10 cellular contexts compared by ENCODE assay signal in the genomic region with DNA sequence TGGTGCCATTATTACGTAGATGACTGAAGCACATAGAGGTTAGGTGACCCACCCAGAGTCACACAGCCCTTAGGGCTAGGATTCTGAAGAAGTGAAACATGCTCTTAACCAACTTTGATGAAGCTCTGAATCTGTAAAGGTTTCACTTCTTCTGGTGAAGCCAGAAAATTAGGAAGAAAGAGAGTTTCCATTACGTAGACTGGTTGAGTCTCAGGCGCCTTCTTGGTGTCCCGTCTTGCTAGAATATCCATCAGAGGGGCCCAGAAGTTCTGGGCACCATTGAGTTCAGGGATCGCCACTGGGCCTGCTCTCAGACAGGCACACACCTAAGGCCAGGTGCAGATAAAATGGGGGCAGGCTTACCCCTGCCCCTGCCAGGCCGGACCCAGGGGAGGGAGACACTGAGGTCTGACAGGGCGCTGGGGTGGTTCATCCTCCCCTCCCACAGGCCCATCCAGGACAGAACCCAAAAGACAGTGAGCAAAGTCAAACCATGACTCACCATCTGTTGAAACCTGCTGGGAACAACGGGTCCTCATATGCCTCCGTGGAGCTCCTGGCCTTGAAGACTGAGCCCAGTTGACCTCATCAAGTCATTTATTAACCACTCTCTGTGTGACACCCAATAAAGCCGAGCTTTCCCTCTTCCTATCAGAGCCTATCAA. TPM values are rescaled to one million over a fixed set of nuclear protein-coding genes. Genes with fewer than 3 reads are reported as not detected.
DNase-seq lines count a peak whose midpoint lies in the region; ATAC-seq, FAIRE-seq and TF ChIP-seq lines count a peak whose summit lies in the region.
"Had no signal": no experiment of that assay in that cellular context is flagged by ENCODE, and none has a peak within 500 bp of the region (broad histone marks: within the 10 kb centered on the region; RNA-seq: fewer than 3 reads in every experiment).

No MANE protein-coding gene starts in this region.

- POLR2A ChIA-PET in naive thymus-derived CD4-positive, alpha-beta T cell (lab: Charles Lee) = no interaction called here

- ATAC-seq in GM18861 (IDR thresholded peaks at IDR 0.05; ENCODE audit: unreplicated experiment) = peak; percentile 85
- peak; percentile 84 for ATAC-seq in HG02588 (IDR thresholded peaks at IDR 0.05; ENCODE audit: unreplicated experiment)
- ATAC-seq in naive thymus-derived CD4-positive, alpha-beta T cell = peak; percentile 54
- no peak for ATAC-seq in GM23338

- FAIRE-seq in D721Med (lab: Jason Lieb, UNC) = no peak
- FAIRE-seq: endometrium had no signal

- no peaks in the 10 kb centered on the region for H3K36me3 Mint-ChIP-seq in naive thymus-derived CD4-positive, alpha-beta T cell
- H3K36me3 Mint-ChIP-seq in GM23338 (ENCODE audit: low read depth) = no peaks in the 10 kb centered on the region

- no peaks in the 10 kb centered on the region for H3K36me3 ChIP-seq in naive thymus-derived CD4-positive, alpha-beta T cell (ENCODE audit: control insufficient read depth in 2 of 3, insufficient read depth in 3 of 3, low read length in 3 of 3)
- H3K36me3 ChIP-seq in GM23338 (ENCODE audit: insufficient read depth) (no peaks in the 10 kb centered on the region), MG63 (no peaks in the 10 kb centered on the region)

- H3K27ac ChIP-seq in naive thymus-derived CD4-positive, alpha-beta T cell (ENCODE audit: low read depth, low read length) = no peak overlapping the region
- H3K27ac ChIP-seq in GM23338 (ENCODE audit: low read depth) = no peak overlapping the region

- no peak overlapping the region for H3K4me3 Mint-ChIP-seq in naive thymus-derived CD4-positive, alpha-beta T cell
- no peak overlapping the region for H3K4me3 Mint-ChIP-seq in GM23338

- no peak for TF ChIP-seq CTCF in GM23338 (conservative IDR thresholded peaks at IDR 0.05; ENCODE audit: low read depth in 2 of 2)
- no peak for TF ChIP-seq CTCF in D721Med (IDR thresholded peaks at IDR 0.05; ENCODE audit: insufficient read depth, missing control alignments)

- DNase-seq in LoVo (ENCODE audit: low spot score) (peak; percentile 11), GM23338 (ENCODE audit: low spot score) (no peak), D721Med (ENCODE audit: insufficient read length, low spot score) (no peak), MG63 (no peak)
- no peak for DNase-seq in naive thymus-derived CD4-positive, alpha-beta T cell
- DNase-seq in activated effector memory CD4-positive, alpha-beta T cell treated with Interleukin-2 at 50 U/mL for 16 hours = no peak
- DNase-seq: NCI-H345 had no signal

- no peaks in the 10 kb centered on the region for H3F3A ChIP-seq in GM23338 (replicated peaks; ENCODE audit: low read depth)

- no peak overlapping the region for H3K27ac Mint-ChIP-seq in naive thymus-derived CD4-positive, alpha-beta T cell
- no peak overlapping the region; the same call in 1 of the 2 replicates for H3K27ac Mint-ChIP-seq in GM23338

- H3K9me3 ChIP-seq in naive thymus-derived CD4-positive, alpha-beta T cell (ENCODE audit: control insufficient read depth in 2 of 3, low read length in 3 of 3) = no peaks in the 10 kb centered on the region
- no peaks in the 10 kb centered on the region for H3K9me3 ChIP-seq in MG63

- H3K9me3 Mint-ChIP-seq in naive thymus-derived CD4-positive, alpha-beta T cell = peaks cover 0 to 4% (median 0%) of the 10 kb centered on the region in 11 donors
- no peaks in the 10 kb centered on the region for H3K9me3 Mint-ChIP-seq in GM23338

- no peaks in the 10 kb centered on the region for H4K20me1 ChIP-seq in GM23338 (replicated peaks; ENCODE audit: insufficient read depth)

- H3K4me1 ChIP-seq in naive thymus-derived CD4-positive, alpha-beta T cell (ENCODE audit: control insufficient read depth in 2 of 2, insufficient read depth in 2 of 2, low read length in 2 of 2) = no peaks in the 10 kb centered on the region
- peaks cover 11% of the 10 kb centered on the region for H3K4me1 ChIP-seq in GM23338 (ENCODE audit: insufficient read depth)

- H3K79me2 ChIP-seq in GM23338 (replicated peaks; ENCODE audit: insufficient read depth) = no peaks in the 10 kb centered on the region

- H2AFZ ChIP-seq in GM23338 = no peak overlapping the region

- peaks cover 0 to 9% (median 1%) of the 10 kb centered on the region in 5 donors for H3K27me3 Mint-ChIP-seq in naive thymus-derived CD4-positive, alpha-beta T cell
- H3K27me3 Mint-ChIP-seq in GM23338 (ENCODE audit: insufficient read depth, low read depth, poor library complexity) = peaks cover 4% of the 10 kb centered on the region

- CTCF ChIA-PET in naive thymus-derived CD4-positive, alpha-beta T cell (lab: Charles Lee) = no interaction called here

- H3K4me3 ChIP-seq in naive thymus-derived CD4-positive, alpha-beta T cell (ENCODE audit: low read length) = no peak overlapping the region
- H3K4me3 ChIP-seq in GM23338 (no peak overlapping the region), MG63 (no peak overlapping the region)

- intact Hi-C loops in naive thymus-derived CD4-positive, alpha-beta T cell (cut with micrococcal nuclease) = no loop called here

- no peak overlapping the region for H3K4me2 ChIP-seq in GM23338

- peaks cover 0 to 3% (median 0%) of the 10 kb centered on the region in 7 donors for H3K4me1 Mint-ChIP-seq in naive thymus-derived CD4-positive, alpha-beta T cell
- H3K4me1 Mint-ChIP-seq in GM23338 = peaks cover 13% of the 10 kb centered on the region; the same call in 2 of the 3 replicates

- H3K27me3 ChIP-seq in naive thymus-derived CD4-positive, alpha-beta T cell (ENCODE audit: control insufficient read depth in 2 of 2, insufficient read depth in 2 of 2, low read length in 2 of 2) = no peaks in the 10 kb centered on the region
- H3K27me3 ChIP-seq in GM23338 (ENCODE audit: insufficient read depth) = no peaks in the 10 kb centered on the region
- H3K27me3 ChIP-seq in MG63 = no peaks in the 10 kb centered on the region

- no peaks in the 10 kb centered on the region for H3K9me2 ChIP-seq in GM23338 (ENCODE audit: insufficient read depth)

TF ChIP-seq in GM23338, 12 proteins besides CTCF, POLR2A, EP300 and RAD21 (continues in another document):
- no peak for TF ChIP-seq STAT1 (IDR thresholded peaks at IDR 0.05; ENCODE audit: unreplicated experiment)
- TF ChIP-seq, protein P1, sequence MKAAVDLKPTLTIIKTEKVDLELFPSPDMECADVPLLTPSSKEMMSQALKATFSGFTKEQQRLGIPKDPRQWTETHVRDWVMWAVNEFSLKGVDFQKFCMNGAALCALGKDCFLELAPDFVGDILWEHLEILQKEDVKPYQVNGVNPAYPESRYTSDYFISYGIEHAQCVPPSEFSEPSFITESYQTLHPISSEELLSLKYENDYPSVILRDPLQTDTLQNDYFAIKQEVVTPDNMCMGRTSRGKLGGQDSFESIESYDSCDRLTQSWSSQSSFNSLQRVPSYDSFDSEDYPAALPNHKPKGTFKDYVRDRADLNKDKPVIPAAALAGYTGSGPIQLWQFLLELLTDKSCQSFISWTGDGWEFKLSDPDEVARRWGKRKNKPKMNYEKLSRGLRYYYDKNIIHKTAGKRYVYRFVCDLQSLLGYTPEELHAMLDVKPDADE (IDR thresholded peaks at IDR 0.05) = no peak
- TF ChIP-seq EZH2 (IDR thresholded peaks at IDR 0.05; ENCODE audit: low read depth, unreplicated experiment) = no peak
- TF ChIP-seq EZH2phosphoT487 (IDR thresholded peaks at IDR 0.05; ENCODE audit: unreplicated experiment) = no peak
- no peak for TF ChIP-seq ZNF114 (CRISPR knock-in tag; IDR thresholded peaks at IDR 0.05)
- TF ChIP-seq, protein P2, sequence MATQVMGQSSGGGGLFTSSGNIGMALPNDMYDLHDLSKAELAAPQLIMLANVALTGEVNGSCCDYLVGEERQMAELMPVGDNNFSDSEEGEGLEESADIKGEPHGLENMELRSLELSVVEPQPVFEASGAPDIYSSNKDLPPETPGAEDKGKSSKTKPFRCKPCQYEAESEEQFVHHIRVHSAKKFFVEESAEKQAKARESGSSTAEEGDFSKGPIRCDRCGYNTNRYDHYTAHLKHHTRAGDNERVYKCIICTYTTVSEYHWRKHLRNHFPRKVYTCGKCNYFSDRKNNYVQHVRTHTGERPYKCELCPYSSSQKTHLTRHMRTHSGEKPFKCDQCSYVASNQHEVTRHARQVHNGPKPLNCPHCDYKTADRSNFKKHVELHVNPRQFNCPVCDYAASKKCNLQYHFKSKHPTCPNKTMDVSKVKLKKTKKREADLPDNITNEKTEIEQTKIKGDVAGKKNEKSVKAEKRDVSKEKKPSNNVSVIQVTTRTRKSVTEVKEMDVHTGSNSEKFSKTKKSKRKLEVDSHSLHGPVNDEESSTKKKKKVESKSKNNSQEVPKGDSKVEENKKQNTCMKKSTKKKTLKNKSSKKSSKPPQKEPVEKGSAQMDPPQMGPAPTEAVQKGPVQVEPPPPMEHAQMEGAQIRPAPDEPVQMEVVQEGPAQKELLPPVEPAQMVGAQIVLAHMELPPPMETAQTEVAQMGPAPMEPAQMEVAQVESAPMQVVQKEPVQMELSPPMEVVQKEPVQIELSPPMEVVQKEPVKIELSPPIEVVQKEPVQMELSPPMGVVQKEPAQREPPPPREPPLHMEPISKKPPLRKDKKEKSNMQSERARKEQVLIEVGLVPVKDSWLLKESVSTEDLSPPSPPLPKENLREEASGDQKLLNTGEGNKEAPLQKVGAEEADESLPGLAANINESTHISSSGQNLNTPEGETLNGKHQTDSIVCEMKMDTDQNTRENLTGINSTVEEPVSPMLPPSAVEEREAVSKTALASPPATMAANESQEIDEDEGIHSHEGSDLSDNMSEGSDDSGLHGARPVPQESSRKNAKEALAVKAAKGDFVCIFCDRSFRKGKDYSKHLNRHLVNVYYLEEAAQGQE (IDR thresholded peaks at IDR 0.05; ENCODE audit: unreplicated experiment) = no peak
- no peak for TF ChIP-seq JUNB (IDR thresholded peaks at IDR 0.05; ENCODE audit: unreplicated experiment)
- TF ChIP-seq NANOG (IDR thresholded peaks at IDR 0.05; ENCODE audit: borderline replicate concordance) = no peak

RNA-seq across cellular contexts. Expression of gene DRGX, which starts 33.2 kb away (rescaled TPM):
- not detected for total RNA-seq in naive thymus-derived CD4-positive, alpha-beta T cell
- not detected for polyA plus RNA-seq in naive thymus-derived CD4-positive, alpha-beta T cell
- total RNA-seq in GM23338 (2014; rRNA removed; shearing (Covaris generic)) = not detected in 2 replicates
- not detected in 2 replicates for polyA plus RNA-seq in GM23338 (2016; fragmentation: Nextera tagmentation; extraction: Ambion mirVana)
- 0.07 and 0.10 TPM in 2 replicates for total RNA-seq in MG63 (2014; rRNA removed; shearing (Covaris generic); ENCODE audit: low replicate concordance)
